Comparison of ENCODE assay signal across 13 cellular contexts in genomic region chr12:51247523-51248206, GRCh38. TPM values are rescaled to one million over a fixed set of nuclear protein-coding genes. Genes with fewer than 3 reads are reported as not detected.
DNase-seq lines count a peak whose midpoint lies in the region; ATAC-seq and TF ChIP-seq lines count a peak whose summit lies in the region.
"Had no signal": no experiment of that assay in that cellular context is flagged by ENCODE, and none has a peak within 500 bp of the region (broad histone marks: within the 10 kb centered on the region; RNA-seq: fewer than 3 reads in every experiment).

No MANE protein-coding gene starts in this region.

- no peak for DNase-seq in CD8-positive, alpha-beta T cell
- DNase-seq in activated naive CD8-positive, alpha-beta T cell treated with anti-CD3 and anti-CD28 coated beads for 36 hours: no peak
- no peak for DNase-seq in naive thymus-derived CD4-positive, alpha-beta T cell
- DNase-seq in erythroblast (lab: John Stamatoyannopoulos, UW) (no peak), inferior parietal cortex (ENCODE audit: extremely low spot score) (no peak)
- DNase-seq: activated gamma-delta T cell, gastrocnemius medialis, NCI-H1048, PC-3 had no signal

- intact Hi-C loops in CD8-positive, alpha-beta T cell (cut with DNase I, micrococcal nuclease): no loop called here
- intact Hi-C loops in naive thymus-derived CD4-positive, alpha-beta T cell (cut with micrococcal nuclease): no loop called here

- no peaks in the 10 kb centered on the region for H3K9me3 ChIP-seq in CD8-positive, alpha-beta T cell (ENCODE audit: low read length)
- H3K9me3 ChIP-seq in naive thymus-derived CD4-positive, alpha-beta T cell (ENCODE audit: control insufficient read depth in 2 of 3, low read length in 3 of 3): no peaks in the 10 kb centered on the region
- H3K9me3 ChIP-seq: gastrocnemius medialis, tibial nerve had no signal

- H3K4me3 ChIP-seq in CD8-positive, alpha-beta T cell (ENCODE audit: low read depth, low read length): no peak overlapping the region
- no peak overlapping the region for H3K4me3 ChIP-seq in naive thymus-derived CD4-positive, alpha-beta T cell (ENCODE audit: low read length)
- H3K4me3 ChIP-seq: gastrocnemius medialis, tibial nerve had no signal

- H3K4me1 Mint-ChIP-seq in CD8-positive, alpha-beta T cell (ENCODE audit: low read depth): peaks cover 52% of the 10 kb centered on the region
- H3K4me1 Mint-ChIP-seq in IgD-negative memory B cell: peaks cover 22 to 36% (median 34%) of the 10 kb centered on the region in 3 donors
- peaks cover 38% of the 10 kb centered on the region for H3K4me1 Mint-ChIP-seq in activated naive CD8-positive, alpha-beta T cell treated with anti-CD3 and anti-CD28 coated beads for 36 hours
- peaks cover 32 to 68% (median 53%) of the 10 kb centered on the region in 7 donors for H3K4me1 Mint-ChIP-seq in naive thymus-derived CD4-positive, alpha-beta T cell

- H3K27ac ChIP-seq in CD8-positive, alpha-beta T cell (ENCODE audit: low read depth, low read length): peak overlapping the region; percentile 7
- H3K27ac ChIP-seq in naive thymus-derived CD4-positive, alpha-beta T cell (ENCODE audit: low read depth, low read length): peak overlapping the region; percentile 66
- H3K27ac ChIP-seq: gastrocnemius medialis had no signal

- peaks cover 28% of the 10 kb centered on the region for H3K36me3 Mint-ChIP-seq in CD8-positive, alpha-beta T cell
- peaks cover 2% of the 10 kb centered on the region for H3K36me3 Mint-ChIP-seq in IgD-negative memory B cell
- H3K36me3 Mint-ChIP-seq in activated naive CD8-positive, alpha-beta T cell treated with anti-CD3 and anti-CD28 coated beads for 36 hours: peaks cover 31% of the 10 kb centered on the region
- peaks cover 3 to 17% (median 8%) of the 10 kb centered on the region in 5 donors for H3K36me3 Mint-ChIP-seq in naive thymus-derived CD4-positive, alpha-beta T cell

- CTCF ChIA-PET in CD8-positive, alpha-beta T cell (lab: Charles Lee): interaction anchor here (1.0 to 1.5 kb wide), 2 partner anchors 9 to 22 kb away, joined by 3 to 5 read pairs; partner anchors contain the start of gene DAZAP2
- CTCF ChIA-PET in naive thymus-derived CD4-positive, alpha-beta T cell (lab: Charles Lee): interaction anchor here (1.5 kb wide), 1 partner anchor 22 kb away, joined by 4 read pairs; no protein-coding TSS in a partner anchor

- peak overlapping the region; percentile 20 for H3K4me3 Mint-ChIP-seq in CD8-positive, alpha-beta T cell
- H3K4me3 Mint-ChIP-seq in IgD-negative memory B cell: peak overlapping the region in 1 of 4 donors; percentile 72
- no peak overlapping the region for H3K4me3 Mint-ChIP-seq in activated naive CD8-positive, alpha-beta T cell treated with anti-CD3 and anti-CD28 coated beads for 36 hours
- H3K4me3 Mint-ChIP-seq in naive thymus-derived CD4-positive, alpha-beta T cell: peak overlapping the region; percentile 29 to 71 (median 60)

- no peaks in the 10 kb centered on the region for H3K27me3 ChIP-seq in CD8-positive, alpha-beta T cell (ENCODE audit: insufficient read depth, low read length)
- no peaks in the 10 kb centered on the region for H3K27me3 ChIP-seq in naive thymus-derived CD4-positive, alpha-beta T cell (ENCODE audit: control insufficient read depth in 2 of 2, insufficient read depth in 2 of 2, low read length in 2 of 2)
- H3K27me3 ChIP-seq: gastrocnemius medialis, tibial nerve had no signal

- peaks cover 4% of the 10 kb centered on the region for H3K36me3 ChIP-seq in CD8-positive, alpha-beta T cell (ENCODE audit: insufficient read depth, low read length)
- H3K36me3 ChIP-seq in naive thymus-derived CD4-positive, alpha-beta T cell (ENCODE audit: control insufficient read depth in 2 of 3, insufficient read depth in 3 of 3, low read length in 3 of 3): peaks cover 0 to 11% (median 10%) of the 10 kb centered on the region in 3 experiments

- TF ChIP-seq CTCF in CD8-positive, alpha-beta T cell (IDR thresholded peaks at IDR 0.05): no peak

- POLR2A ChIA-PET in CD8-positive, alpha-beta T cell (lab: Charles Lee): interaction anchor here (1.4 to 2.9 kb wide), 2 partner anchors 8 to 164 kb away, joined by 3 to 20 read pairs; partner anchors contain the start of genes CSRNP2 and DAZAP2
- POLR2A ChIA-PET in naive thymus-derived CD4-positive, alpha-beta T cell (lab: Charles Lee): interaction anchor here (0.5 to 3.5 kb wide), 10 partner anchors 9 to 506 kb away, joined by 3 to 26 read pairs (median 3); partner anchors contain the start of genes DAZAP2 and POU6F1

- no peak for ATAC-seq in CD8-positive, alpha-beta T cell
- no peak for ATAC-seq in naive thymus-derived CD4-positive, alpha-beta T cell
- ATAC-seq in HG03521 (IDR thresholded peaks at IDR 0.05; ENCODE audit: unreplicated experiment): no peak
- no peak for ATAC-seq in GM18505 (IDR thresholded peaks at IDR 0.05; ENCODE audit: unreplicated experiment)
- ATAC-seq: gastrocnemius medialis, PC-3 had no signal

- no peaks in the 10 kb centered on the region for H3K9me3 Mint-ChIP-seq in CD8-positive, alpha-beta T cell
- no peaks in the 10 kb centered on the region for H3K9me3 Mint-ChIP-seq in IgD-negative memory B cell
- no peaks in the 10 kb centered on the region for H3K9me3 Mint-ChIP-seq in activated naive CD8-positive, alpha-beta T cell treated with anti-CD3 and anti-CD28 coated beads for 36 hours
- H3K9me3 Mint-ChIP-seq in naive thymus-derived CD4-positive, alpha-beta T cell: peaks cover 0 to 3% (median 0%) of the 10 kb centered on the region in 11 donors

- H3K4me1 ChIP-seq in CD8-positive, alpha-beta T cell (ENCODE audit: insufficient read depth, low read length): peaks cover 30% of the 10 kb centered on the region
- H3K4me1 ChIP-seq in naive thymus-derived CD4-positive, alpha-beta T cell (ENCODE audit: control insufficient read depth in 2 of 2, insufficient read depth in 2 of 2, low read length in 2 of 2): peaks cover 27 to 35% of the 10 kb centered on the region in 2 donors

- H3K27ac Mint-ChIP-seq in CD8-positive, alpha-beta T cell: peak overlapping the region; percentile 87
- peak overlapping the region; percentile 10 to 76 (median 59) for H3K27ac Mint-ChIP-seq in IgD-negative memory B cell
- H3K27ac Mint-ChIP-seq in activated naive CD8-positive, alpha-beta T cell treated with anti-CD3 and anti-CD28 coated beads for 36 hours: peak overlapping the region; percentile 35
- H3K27ac Mint-ChIP-seq in naive thymus-derived CD4-positive, alpha-beta T cell: peak overlapping the region; percentile 83 to 93 (median 88)

- H3K27me3 Mint-ChIP-seq in CD8-positive, alpha-beta T cell (ENCODE audit: low read depth): no peaks in the 10 kb centered on the region
- no peaks in the 10 kb centered on the region for H3K27me3 Mint-ChIP-seq in IgD-negative memory B cell
- H3K27me3 Mint-ChIP-seq in activated naive CD8-positive, alpha-beta T cell treated with anti-CD3 and anti-CD28 coated beads for 36 hours: no peaks in the 10 kb centered on the region
- no peaks in the 10 kb centered on the region for H3K27me3 Mint-ChIP-seq in naive thymus-derived CD4-positive, alpha-beta T cell

- TF ChIP-seq POLR2A in erythroblast (IDR thresholded peaks at IDR 0.05; ENCODE audit: low read length) (no peak), GM18505 (IDR thresholded peaks at IDR 0.05; ENCODE audit: borderline replicate concordance, extremely low read depth, insufficient read depth, insufficient read length) (no peak)

RNA-seq across cellular contexts. Expression of gene DAZAP2, which starts 9.0 kb away (rescaled TPM):
- total RNA-seq in CD8-positive, alpha-beta T cell: 100 to 1,000 TPM; 340 to 343 TPM
- 1,104 TPM for polyA plus RNA-seq in IgD-negative memory B cell
- 10 to 100 TPM; 94.2 to 95.4 TPM for total RNA-seq in activated naive CD8-positive, alpha-beta T cell treated with anti-CD3 and anti-CD28 coated beads for 36 hours
- 100 to 1,000 TPM; 231 to 306 (median 271) TPM for total RNA-seq in naive thymus-derived CD4-positive, alpha-beta T cell
- polyA plus RNA-seq in naive thymus-derived CD4-positive, alpha-beta T cell: 1,000 to 10,000 TPM; 1,567 to 1,584 TPM

RNA-seq across cellular contexts. Expression of gene SMAGP, which starts 22.6 kb away (rescaled TPM):
- total RNA-seq in CD8-positive, alpha-beta T cell: 1 to 10 TPM; 1.9 to 2.3 TPM
- 82.1 TPM for polyA plus RNA-seq in IgD-negative memory B cell
- total RNA-seq in activated naive CD8-positive, alpha-beta T cell treated with anti-CD3 and anti-CD28 coated beads for 36 hours: 1 to 10 TPM in 1 of 2 experiments, under 1 TPM in 1; 0.64 to 1.3 TPM
- 1 to 10 TPM; 1.5 to 7.4 (median 4.2) TPM for total RNA-seq in naive thymus-derived CD4-positive, alpha-beta T cell
- polyA plus RNA-seq in naive thymus-derived CD4-positive, alpha-beta T cell: 10 to 100 TPM; 10.6 to 16.2 TPM

RNA-seq across cellular contexts. Expression of gene POU6F1, which starts 29.8 kb away (rescaled TPM):
- 10 to 100 TPM; 21.2 to 21.4 TPM for total RNA-seq in CD8-positive, alpha-beta T cell
- 3.2 TPM for polyA plus RNA-seq in IgD-negative memory B cell
- total RNA-seq in activated naive CD8-positive, alpha-beta T cell treated with anti-CD3 and anti-CD28 coated beads for 36 hours: 1 to 10 TPM; 6.5 to 6.9 TPM
- 10 to 100 TPM in 4 of 5 experiments, 1 to 10 TPM in 1; 5.1 to 85.5 (median 33.5) TPM for total RNA-seq in naive thymus-derived CD4-positive, alpha-beta T cell
- 1 to 10 TPM; 1.8 to 4.7 TPM for polyA plus RNA-seq in naive thymus-derived CD4-positive, alpha-beta T cell

Comparison
In these comparisons a context has a peak if more than half of its experiments do, and no peak if none do; other contexts are left out.
1. H3K27ac Mint-ChIP-seq: peak in every context shown above with its lines; median percentile 88 in naive thymus-derived CD4-positive, alpha-beta T cell; 87 in CD8-positive, alpha-beta T cell; 59 in IgD-negative memory B cell; 35 in activated naive CD8-positive, alpha-beta T cell treated with anti-CD3 and anti-CD28 coated beads for 36 hours.